In genomic region chr18:47756364-47757016, GRCh38 we compare ENCODE assay signal across 8 cellular contexts.
DNase-seq lines count a peak whose midpoint lies in the region; TF ChIP-seq lines count a peak whose summit lies in the region.

No MANE protein-coding gene starts in this region.

- H3K9me3 ChIP-seq in MM.1S (replicated peaks; ENCODE audit: insufficient read depth, low read length) = no peaks in the 10 kb centered on the region
- no peaks in the 10 kb centered on the region; the same call in 1 of the 2 replicates for H3K9me3 ChIP-seq in SU-DHL-6 (ENCODE audit: insufficient read depth, low read length)

- H3K27ac ChIP-seq in MM.1S (ENCODE audit: low read length) (no peak overlapping the region), SU-DHL-6 (ENCODE audit: low read depth, low read length) (no peak overlapping the region)

- H3F3A ChIP-seq in MM.1S (ENCODE audit: insufficient read depth, low read length) = no peaks in the 10 kb centered on the region
- no peaks in the 10 kb centered on the region for H3F3A ChIP-seq in SU-DHL-6 (ENCODE audit: insufficient read depth)

- H3K79me2 ChIP-seq in MM.1S (ENCODE audit: low read length) = no peaks in the 10 kb centered on the region
- no peaks in the 10 kb centered on the region for H3K79me2 ChIP-seq in SU-DHL-6 (ENCODE audit: insufficient read depth, low read length)

- no peak overlapping the region for H3K4me2 ChIP-seq in MM.1S (ENCODE audit: low read depth, low read length)
- no peak overlapping the region for H3K4me2 ChIP-seq in SU-DHL-6 (ENCODE audit: low read depth, low read length, poor library complexity, severe bottlenecking)

- H3K9ac ChIP-seq in MM.1S (ENCODE audit: low read length) (no peak overlapping the region), SU-DHL-6 (ENCODE audit: low read length) (no peak overlapping the region)

- peak; percentile 21 to 31 for DNase-seq in NOMO-1 (lab: John Stamatoyannopoulos, UW; ENCODE audit: unreplicated experiment in 2 of 2)
- no peak for DNase-seq in NOMO-1 treated with dmso at 0.1 percent for 144 hours (lab: John Stamatoyannopoulos, UW; ENCODE audit: unreplicated experiment)
- peak; percentile 54 for DNase-seq in MM.1S
- DNase-seq in astrocyte of the hippocampus (ENCODE audit: low read depth, low spot score) = peak; percentile 72
- peak; percentile 81 for DNase-seq in iPS-NIHi7 (ENCODE audit: extremely low spot score)
- peak; percentile 44 for DNase-seq in stimulated activated CD4-positive, alpha-beta T cell treated with anti-CD3 and anti-CD28 coated beads, Interleukin-1b, Interleukin-23, amount 100 ng/mL, for 48 hours
- no peak for DNase-seq in middle frontal gyrus (ENCODE audit: extremely low spot score, low spot score)

- no peak overlapping the region for H3K4me3 ChIP-seq in MM.1S (ENCODE audit: low read length)
- H3K4me3 ChIP-seq in SU-DHL-6 (ENCODE audit: insufficient read depth, low read length, poor library complexity, severe bottlenecking) = no peak overlapping the region

- H3K27me3 ChIP-seq in MM.1S (replicated peaks; ENCODE audit: insufficient read depth, low read length) (no peaks in the 10 kb centered on the region), SU-DHL-6 (ENCODE audit: low read length) (no peaks in the 10 kb centered on the region)

- no peaks in the 10 kb centered on the region for H3K36me3 ChIP-seq in MM.1S (replicated peaks; ENCODE audit: insufficient read depth, low read length)
- no peaks in the 10 kb centered on the region for H3K36me3 ChIP-seq in SU-DHL-6 (ENCODE audit: low read length)

- H2AFZ ChIP-seq in MM.1S (ENCODE audit: low read length) (no peak overlapping the region), SU-DHL-6 (ENCODE audit: low read depth, low read length, severe bottlenecking) (no peak overlapping the region)

- H3K4me1 ChIP-seq in MM.1S (ENCODE audit: low read length) = no peaks in the 10 kb centered on the region

- TF ChIP-seq CTCF in MM.1S (IDR thresholded peaks at IDR 0.05; ENCODE audit: low read length) (peak; percentile 96), SU-DHL-6 (IDR thresholded peaks at IDR 0.05; ENCODE audit: insufficient read depth, low read length, poor library complexity, severe bottlenecking) (peak; percentile 100)

- H3K9me2 ChIP-seq in MM.1S (replicated peaks; ENCODE audit: insufficient read depth, low read length) (no peaks in the 10 kb centered on the region), SU-DHL-6 (replicated peaks; ENCODE audit: insufficient read depth, low read length) (no peaks in the 10 kb centered on the region)

- no peaks in the 10 kb centered on the region for H4K20me1 ChIP-seq in MM.1S (ENCODE audit: insufficient read depth, low read length)
- H4K20me1 ChIP-seq in SU-DHL-6 (ENCODE audit: low read depth, low read length) = no peaks in the 10 kb centered on the region

Comparison
In these comparisons a context has a peak if more than half of its experiments do, and no peak if none do; other contexts are left out.
1. DNase-seq: peak in NOMO-1 (2 of 2), MM.1S (single experiment), astrocyte of the hippocampus (single experiment), iPS-NIHi7 (single experiment) and stimulated activated CD4-positive, alpha-beta T cell treated with anti-CD3 and anti-CD28 coated beads, Interleukin-1b, Interleukin-23, amount 100 ng/mL, for 48 hours (single experiment); none in NOMO-1 treated with dmso at 0.1 percent for 144 hours (single experiment) and middle frontal gyrus (single experiment).